In genomic region chr10:1244493-1244892, GRCh38 we compare ENCODE assay signal across 27 cellular contexts.
"Had no signal": no experiment of that assay in that cellular context is flagged by ENCODE, and none has a peak within 500 bp of the region (broad histone marks: within the 10 kb centered on the region; RNA-seq: fewer than 3 reads in every experiment).

No MANE protein-coding gene starts in this region.

- H3K36me3 ChIP-seq: esophagus muscularis mucosa, gastroesophageal sphincter, heart left ventricle, lower lobe of right lung, prostate gland, right atrium auricular region, tibial artery had no signal

- ATAC-seq: foreskin keratinocyte; gastroesophageal sphincter; heart left ventricle; left cardiac atrium; left ventricle myocardium superior; lower lobe of right lung; natural killer cell; stimulated activated memory B cell treated with anti-CD40 and anti-IgM and Interleukin-4, amounts not matched to agents 10 μg/mL and 1 μg/mL and 100 μg/mL, for 72 hours; stimulated activated naive CD8-positive, alpha-beta T cell treated with anti-CD3 and anti-CD28 coated beads, Interleukin-15, Interleukin-2, amounts not matched to agents 100 U/mL and 50 U/mL, for 24 hours had no signal

- H2AFZ ChIP-seq: hepatocyte, parathyroid adenoma had no signal

- H3K36me3 Mint-ChIP-seq: natural killer cell, type B pancreatic cell had no signal

- FAIRE-seq: endothelial cell of umbilical vein, urothelium cell line had no signal

- H3K9ac ChIP-seq: parathyroid adenoma had no signal

- DNase-seq: cerebellar nuclear complex; cortex of kidney; effector CD4-positive, alpha-beta T cell; foreskin keratinocyte; heart left ventricle; left cardiac atrium; left ventricle myocardium superior; lower lobe of right lung; natural killer cell; stimulated activated CD4-positive, alpha-beta T cell treated with anti-CD3 and anti-CD28 coated beads, Interleukin-12 subunit alpha, Interleukin-12 subunit beta, amount 100 ng/mL, for 4 hours; stimulated activated CD4-positive, alpha-beta T cell treated with anti-CD3 and anti-CD28 coated beads, Interleukin-1b, Interleukin-23, amount 100 ng/mL, for 48 hours; stimulated activated CD4-positive, alpha-beta T cell treated with anti-CD3 and anti-CD28 coated beads, Interleukin-4, amount 100 ng/mL, for 1 hour; stimulated activated naive CD8-positive, alpha-beta T cell treated with anti-CD3 and anti-CD28 coated beads, Interleukin-15, Interleukin-2, amounts not matched to agents 100 U/mL and 50 U/mL, for 24 hours; tibial artery had no signal

- H3K4me2 ChIP-seq: hepatocyte, smooth muscle cell had no signal

- H3K4me3 ChIP-seq: esophagus muscularis mucosa, gastroesophageal sphincter, heart left ventricle, hepatocyte, lower lobe of right lung, prostate gland, right atrium auricular region, smooth muscle cell, testis, tibial artery had no signal

- H3K27ac ChIP-seq: esophagus muscularis mucosa, foreskin keratinocyte, gastroesophageal sphincter, heart left ventricle, hepatocyte, lower lobe of right lung, parathyroid adenoma, prostate gland, right atrium auricular region, testis, tibial artery had no signal

- H3K27ac Mint-ChIP-seq: natural killer cell; stimulated activated memory B cell treated with anti-CD40 and anti-IgM and Interleukin-4, amounts not matched to agents 10 μg/mL and 1 μg/mL and 100 μg/mL, for 72 hours; type B pancreatic cell had no signal

- H3K27me3 ChIP-seq: foreskin keratinocyte, right atrium auricular region, testis had no signal

- H3K9me3 Mint-ChIP-seq: natural killer cell, type B pancreatic cell had no signal

- H3K4me1 ChIP-seq: esophagus muscularis mucosa, foreskin keratinocyte, gastroesophageal sphincter, heart left ventricle, lower lobe of right lung, parathyroid adenoma, prostate gland, right atrium auricular region, testis had no signal

- H3K4me3 Mint-ChIP-seq: natural killer cell; neural crest cell; stimulated activated memory B cell treated with anti-CD40 and anti-IgM and Interleukin-4, amounts not matched to agents 10 μg/mL and 1 μg/mL and 100 μg/mL, for 72 hours; type B pancreatic cell had no signal

- H3K9me3 ChIP-seq: esophagus muscularis mucosa, gastroesophageal sphincter, heart left ventricle, lower lobe of right lung, prostate gland, right atrium auricular region, testis had no signal
